25 cellular contexts compared by ENCODE assay signal in the genomic region with DNA sequence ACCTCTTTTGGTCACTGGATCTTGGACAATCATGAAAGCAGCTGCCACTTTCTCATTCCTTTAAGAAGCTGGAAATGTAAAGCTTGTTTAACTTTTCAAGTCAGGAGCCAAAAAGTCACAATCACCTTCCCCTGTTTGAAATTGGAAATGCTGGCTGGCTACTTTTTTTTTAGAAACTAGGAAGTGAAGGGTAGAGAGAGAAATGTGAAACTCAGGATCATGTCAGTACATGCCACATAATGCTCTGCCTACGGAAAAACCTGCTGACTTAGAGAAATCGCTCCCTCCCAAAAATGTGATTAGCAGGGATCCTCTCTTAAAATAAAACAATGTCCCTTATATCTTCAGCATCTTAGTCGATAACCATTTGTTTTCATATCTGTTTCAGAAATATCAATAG.
A peak's percentile ranks its signal among the peaks of the same experiment; 100 is the strongest.
DNase-seq lines count a peak whose midpoint lies in the region; ATAC-seq, FAIRE-seq and TF ChIP-seq lines count a peak whose summit lies in the region.
"Had no signal": no experiment of that assay in that cellular context is flagged by ENCODE, and none has a peak within 500 bp of the region (broad histone marks: within the 10 kb centered on the region; RNA-seq: fewer than 3 reads in every experiment).

No MANE protein-coding gene starts in this region.

- in situ Hi-C loops in K562 (cut with MboI): no loop called here

- TF ChIP-seq EP300 in K562 (IDR thresholded peaks at IDR 0.05; ENCODE audit: low read length) (no peak), neural cell (conservative IDR thresholded peaks at IDR 0.05; ENCODE audit: poor library complexity, severe bottlenecking) (no peak)

- H3K27me3 ChIP-seq in K562 (ENCODE audit: control insufficient read depth in 2 of 2, insufficient read depth in 2 of 2, low read length in 2 of 2) (peaks cover 31 to 37% of the 10 kb centered on the region in 2 experiments), neural cell (ENCODE audit: insufficient read depth, low read depth, low read length) (no peaks in the 10 kb centered on the region)
- H3K27me3 ChIP-seq: BE2C, vagina had no signal

- no peak for TF ChIP-seq POLR2A in K562 (conservative IDR thresholded peaks at IDR 0.05)

- no TSS peak for BruUV-seq in K562 (replicated peaks; lab: Mats Ljungman, UMichigan)

- no peak overlapping the region for H3K9ac ChIP-seq in K562 (ENCODE audit: insufficient read depth in 1 of 2, low read depth in 2 of 2, low read length in 2 of 2)
- no peak overlapping the region for H3K9ac ChIP-seq in neural cell (ENCODE audit: low read length)
- H3K9ac ChIP-seq: parathyroid adenoma, SK-N-SH had no signal

- TF ChIP-seq RAD21 in K562 (CRISPR knock-in tag; conservative IDR thresholded peaks at IDR 0.05 in 1 of 2, IDR thresholded peaks at IDR 0.05 in 1 of 2): no peak
- no peak for TF ChIP-seq RAD21 in neural cell (conservative IDR thresholded peaks at IDR 0.05)

- H3K9me1 ChIP-seq in K562 (ENCODE audit: control insufficient read depth, insufficient read depth, low read length): no peaks in the 10 kb centered on the region

- H3K4me1 ChIP-seq in HEK293 (ENCODE audit: control insufficient read depth, insufficient read depth, low read length) (no peaks in the 10 kb centered on the region), K562 (replicated peaks in 1 of 2; ENCODE audit: control insufficient read depth in 2 of 2, insufficient read depth in 2 of 2, low read length in 2 of 2) (no peaks in the 10 kb centered on the region)
- H3K4me1 ChIP-seq: BE2C, heart right ventricle, parathyroid adenoma, vagina had no signal

- H4K20me1 ChIP-seq in K562 (replicated peaks; ENCODE audit: control insufficient read depth, insufficient read depth, low read length): 0 out of 2 replicates have a peak, but pooled peaks cover 5% of the 10 kb centered on the region
- no peaks in the 10 kb centered on the region for H4K20me1 ChIP-seq in neural cell (ENCODE audit: insufficient read depth)

- no peak for FAIRE-seq in K562 (lab: Jason Lieb, UNC)
- FAIRE-seq: GM12892 had no signal

- no peak overlapping the region for H2AFZ ChIP-seq in K562 (ENCODE audit: low read depth, low read length)
- no peak overlapping the region for H2AFZ ChIP-seq in neural cell (ENCODE audit: low read depth, low read length)
- H2AFZ ChIP-seq: parathyroid adenoma had no signal

- H3K36me3 ChIP-seq in HEK293 (ENCODE audit: control insufficient read depth in 2 of 2, insufficient read depth in 1 of 2, low read length in 2 of 2) (no peaks in the 10 kb centered on the region), K562 (ENCODE audit: control insufficient read depth, insufficient read depth, low read length) (no peaks in the 10 kb centered on the region), neural cell (ENCODE audit: insufficient read depth, low read length) (no peaks in the 10 kb centered on the region)
- H3K36me3 ChIP-seq: BE2C, heart right ventricle, vagina had no signal

- no peak overlapping the region for H3K4me2 ChIP-seq in K562 (ENCODE audit: insufficient read depth, low read length)
- H3K4me2 ChIP-seq in neural cell (ENCODE audit: low read length): no peak overlapping the region
- H3K4me2 ChIP-seq: SK-N-SH had no signal

- no peak for ATAC-seq in K562
- ATAC-seq in HG03097 (IDR thresholded peaks at IDR 0.05; ENCODE audit: low FRiP score, unreplicated experiment): no peak
- no peak for ATAC-seq in HG03457 (IDR thresholded peaks at IDR 0.05; ENCODE audit: unreplicated experiment)
- ATAC-seq: activated CD8-positive, alpha-beta memory T cell treated with anti-CD3 and anti-CD28 coated beads, Interleukin-2, amount 10 ng/mL, durations not matched to agents 7 days and 5 days; activated naive CD8-positive, alpha-beta T cell treated with anti-CD3 and anti-CD28 coated beads, Interleukin-2, amount 50 U/mL, for 24 hours; heart right ventricle; PC-3 had no signal

- DNase-seq in NCI-H1105 treated with DMSO at 0.1 percent for 48 hours (lab: John Stamatoyannopoulos, UW) (peak; percentile 90), K562 (ENCODE audit: extremely low read depth in 1 of 4, low spot score in 3 of 4) (no peak), SW 1271 (lab: John Stamatoyannopoulos, UW) (no peak)
- DNase-seq: activated CD4-positive, alpha-beta T cell treated with anti-CD3 and anti-CD28 coated beads for 1 hour; activated CD8-positive, alpha-beta memory T cell treated with anti-CD3 and anti-CD28 coated beads, Interleukin-2, amount 10 ng/mL, durations not matched to agents 7 days and 5 days; activated naive CD8-positive, alpha-beta T cell treated with anti-CD3 and anti-CD28 coated beads, Interleukin-2, amount 50 U/mL, for 24 hours; BE2C; Calu3; central memory CD4-positive, alpha-beta T cell; effector CD4-positive, alpha-beta T cell; heart right ventricle; naive B cell; NCI-H2081 treated with DMSO at 0.1 percent for 48 hours; PC-3; SK-N-SH; stimulated activated CD4-positive, alpha-beta T cell treated with anti-CD3 and anti-CD28 coated beads, Interleukin-2, amount 100 ng/mL, for 24 hours; T1000 had no signal

- intact Hi-C loops in K562 (cut with micrococcal nuclease): no loop called here

- CTCF ChIA-PET in HEK293 (lab: Yijun Ruan, JAX): no interaction called here
- CTCF ChIA-PET in K562 (lab: Yijun Ruan, JAX; ENCODE audit: low intra/inter-chr PET ratio): no interaction called here

- H3K9me2 ChIP-seq in neural cell (ENCODE audit: insufficient read depth, low read length): no peaks in the 10 kb centered on the region
- H3K9me2 ChIP-seq: SK-N-SH had no signal

- H3K9me3 ChIP-seq in HEK293 (ENCODE audit: control insufficient read depth, insufficient read depth, low read depth, low read length) (no peaks in the 10 kb centered on the region), K562 (replicated peaks; ENCODE audit: control insufficient read depth, insufficient read depth, low read depth, low read length) (no peaks in the 10 kb centered on the region), neural cell (ENCODE audit: low read length) (no peaks in the 10 kb centered on the region)
- H3K9me3 ChIP-seq: BE2C, heart right ventricle, SK-N-SH, vagina had no signal

- H3K27ac ChIP-seq in HEK293 (ENCODE audit: extremely low read depth, low read depth, low read length) (no peak overlapping the region), K562 (ENCODE audit: extremely low read depth, low read depth, low read length) (no peak overlapping the region), neural cell (ENCODE audit: low read length) (peak overlapping the region; percentile 63)
- H3K27ac ChIP-seq: heart right ventricle, parathyroid adenoma, vagina had no signal

- POLR2A ChIA-PET in HEK293 (lab: Yijun Ruan, JAX): interaction anchor here (0.6 kb wide), 1 partner anchor 1370 kb away, joined by 3 read pairs; no protein-coding TSS in a partner anchor
- POLR2A ChIA-PET in K562 (lab: Yijun Ruan, JAX): interaction anchor here (0.9 kb wide), 1 partner anchor 28 kb away, joined by 3 read pairs; no protein-coding TSS in a partner anchor

- 0% methylated on average over 3 of the region's 3 CpGs for WGBS in K562 (ENCODE audit: insufficient coverage, low coverage, missing lambda C conversion rate)

- H3K79me2 ChIP-seq in K562 (ENCODE audit: control insufficient read depth, insufficient read depth, low read length): no peaks in the 10 kb centered on the region
- H3K79me2 ChIP-seq in neural cell (replicated peaks; ENCODE audit: insufficient read depth, low read length): peaks cover 60% of the 10 kb centered on the region
- H3K79me2 ChIP-seq: parathyroid adenoma had no signal

- TF ChIP-seq CTCF in HEK293 (tag by site-specific recombination; IDR thresholded peaks at IDR 0.05) (no peak), K562 (IDR thresholded peaks at IDR 0.05 in 2 of 3, conservative IDR thresholded peaks at IDR 0.05 in 1 of 3; ENCODE audit: insufficient read depth in 2 of 3, low read depth in 1 of 3, low read length in 3 of 3) (no peak), neural cell (IDR thresholded peaks at IDR 0.05; ENCODE audit: poor library complexity, severe bottlenecking) (no peak)

- H3F3A ChIP-seq in neural cell (ENCODE audit: insufficient read depth, low read length, poor library complexity, severe bottlenecking): peaks cover 9% of the 10 kb centered on the region

- H3K4me3 ChIP-seq in HEK293 (ENCODE audit: low read depth, low read length) (no peak overlapping the region), K562 (no peak overlapping the region), neural cell (ENCODE audit: low read length) (no peak overlapping the region)
- H3K4me3 ChIP-seq: heart right ventricle, lung, vagina had no signal

TF ChIP-seq in HEK293, 187 proteins besides CTCF, POLR2A, EP300 and RAD21:
- no peak for TF ChIP-seq ZFP37 (tag by site-specific recombination; IDR thresholded peaks at IDR 0.05)
- peak; percentile 18; the same call in 1 of the 2 replicates for TF ChIP-seq PRDM1 (tag by site-specific recombination; IDR thresholded peaks at IDR 0.05)

TF ChIP-seq in K562, 482 proteins besides CTCF, POLR2A, EP300 and RAD21 (continues in another document):
- TF ChIP-seq ZNF316 (IDR thresholded peaks at IDR 0.05): 0 out of 2 replicates have a peak, but pooled peaks have one; percentile 12
- TF ChIP-seq BRCA1 (IDR thresholded peaks at IDR 0.05): no peak
- TF ChIP-seq BRCA1 (CRISPR knock-in tag; IDR thresholded peaks at IDR 0.05): no peak
- no peak for TF ChIP-seq ZSCAN29 (IDR thresholded peaks at IDR 0.05)
- no peak for TF ChIP-seq ETV6 (IDR thresholded peaks at IDR 0.05; ENCODE audit: borderline replicate concordance in 1 of 2, low read depth in 2 of 2, low read length in 1 of 2)
- TF ChIP-seq ETV6 (CRISPR knock-in tag; IDR thresholded peaks at IDR 0.05; ENCODE audit: borderline replicate concordance): no peak
- peak; percentile 35; the same call in 1 of the 2 replicates for TF ChIP-seq C11orf30 (IDR thresholded peaks at IDR 0.05; ENCODE audit: low read depth)
- no peak for TF ChIP-seq STAG1 (CRISPR knock-in tag; IDR thresholded peaks at IDR 0.05; ENCODE audit: borderline replicate concordance)

TF ChIP-seq in neural cell, 6 proteins besides CTCF, POLR2A, EP300 and RAD21 (continues in another document):
- TF ChIP-seq POLR2AphosphoS5 (IDR thresholded peaks at IDR 0.05) (no peak), MXI1 (conservative IDR thresholded peaks at IDR 0.05; ENCODE audit: poor library complexity, severe bottlenecking) (no peak), EZH2 (IDR thresholded peaks at IDR 0.05; ENCODE audit: borderline replicate concordance, insufficient read depth, low read length, poor library complexity, severe bottlenecking) (no peak), SMC3 (conservative IDR thresholded peaks at IDR 0.05; ENCODE audit: poor library complexity) (no peak), TAF1 (IDR thresholded peaks at IDR 0.05; ENCODE audit: low read depth) (no peak)
